8 cellular contexts compared by ENCODE assay signal in genomic region chr5:14871573-14872069, GRCh38. TPM values are rescaled to one million over a fixed set of nuclear protein-coding genes. Genes with fewer than 3 reads are reported as not detected.
DNase-seq lines count a peak whose midpoint lies in the region; ATAC-seq, FAIRE-seq and TF ChIP-seq lines count a peak whose summit lies in the region.

Gene ANKH (minus strand): TSS chr5:14871778. CDS start chr5:14871447, 331 bp downstream.

- intact Hi-C loops in left ventricle myocardium superior (cut with micrococcal nuclease) = loop anchor here (10.0 kb wide), 1 partner anchor 133 kb away; no protein-coding TSS in a partner anchor

- H3K4me3 Mint-ChIP-seq in HFFc6 = peak within 1 kb of the TSS; percentile 89
- peak within 1 kb of the TSS; percentile 87 to 98 (median 96) for H3K4me3 Mint-ChIP-seq in T-cell

- H3K9me3 Mint-ChIP-seq in HFFc6 = no peaks in the 10 kb centered on the region
- no peaks in the 10 kb centered on the region for H3K9me3 Mint-ChIP-seq in T-cell

- CTCF ChIA-PET in T-cell (lab: Charles Lee) = interaction anchor here (0.5 to 1.3 kb wide), 6 partner anchors 17 to 1638 kb away, joined by 3 to 6 read pairs (median 4); no protein-coding TSS in a partner anchor

- FAIRE-seq in urothelium cell line (lab: Jason Lieb, UNC) = no peak

- no peaks in the 10 kb centered on the region for H3K36me3 Mint-ChIP-seq in HFFc6 (ENCODE audit: low read depth)
- H3K36me3 Mint-ChIP-seq in T-cell = peaks cover 2% of the 10 kb centered on the region

- peak; percentile 86 to 94 (median 90) for ATAC-seq in T-cell (replicated peaks in 1 of 4)
- ATAC-seq in left ventricle myocardium superior = peak; percentile 85

- H3K4me1 Mint-ChIP-seq in HFFc6 (ENCODE audit: low read depth) (peaks cover 22% of the 10 kb centered on the region), T-cell (peaks cover 37 to 38% (median 37%) of the 10 kb centered on the region in 3 donors)

- peak within 1 kb of the TSS; percentile 77 for H3K27ac Mint-ChIP-seq in HFFc6
- peak within 1 kb of the TSS; percentile 91 to 98 for H3K27ac Mint-ChIP-seq in T-cell

- DNase-seq in HFFc6 = peak; percentile 67
- DNase-seq in MV-4-11 (lab: John Stamatoyannopoulos, UW) = peak; percentile 48
- DNase-seq in T-cell = peak; percentile 61 to 87 (median 79)
- DNase-seq in amygdala (lab: John Stamatoyannopoulos, UW) = peak in 51 of 56 donors; percentile 9 to 83 (median 67)
- peak; percentile 94 for DNase-seq in left ventricle myocardium superior
- DNase-seq in putamen (ENCODE audit: low spot score) = peak; percentile 86
- DNase-seq in urothelium cell line (ENCODE audit: low spot score) = peak; percentile 96

- POLR2A ChIA-PET in T-cell (lab: Charles Lee) = no interaction called here

- TF ChIP-seq CTCF in GM12875 (IDR thresholded peaks at IDR 0.05; ENCODE audit: borderline replicate concordance, insufficient read depth, low read depth, low read length) (peak; percentile 62), HFFc6 (IDR thresholded peaks at IDR 0.05) (no peak)

- H3K27me3 Mint-ChIP-seq in HFFc6 (ENCODE audit: insufficient read depth) = no peaks in the 10 kb centered on the region
- H3K27me3 Mint-ChIP-seq in T-cell = no peaks in the 10 kb centered on the region

- H3K4me3 ChIP-seq in GM12875 (ENCODE audit: low read depth, low read length) = peak within 1 kb of the TSS; percentile 71

RNA-seq across cellular contexts. Expression of gene ANKH, which starts in this region (rescaled TPM):
- total RNA-seq in HFFc6 (2021; fragmentation: NEBNext Ultra II Directional; extraction: Animal tissue kit (Norgen Biotek cat#: 25700)) = 10 to 100 TPM; 32.5 to 35.7 (median 33.0) TPM
- 100 to 1,000 TPM in 4 of 5 donors, 10 to 100 TPM in 1; 98.9 to 200 (median 167) TPM for total RNA-seq in T-cell
- 166 TPM for total RNA-seq in left ventricle myocardium superior

Comparison
In these comparisons a context has a peak if more than half of its experiments do, and no peak if none do; other contexts are left out.
1. Peak in every context shown above with its lines: DNase-seq, ATAC-seq and H3K4me3 ChIP-seq.